ENCODE assay signal across 21 cellular contexts in the genomic region with DNA sequence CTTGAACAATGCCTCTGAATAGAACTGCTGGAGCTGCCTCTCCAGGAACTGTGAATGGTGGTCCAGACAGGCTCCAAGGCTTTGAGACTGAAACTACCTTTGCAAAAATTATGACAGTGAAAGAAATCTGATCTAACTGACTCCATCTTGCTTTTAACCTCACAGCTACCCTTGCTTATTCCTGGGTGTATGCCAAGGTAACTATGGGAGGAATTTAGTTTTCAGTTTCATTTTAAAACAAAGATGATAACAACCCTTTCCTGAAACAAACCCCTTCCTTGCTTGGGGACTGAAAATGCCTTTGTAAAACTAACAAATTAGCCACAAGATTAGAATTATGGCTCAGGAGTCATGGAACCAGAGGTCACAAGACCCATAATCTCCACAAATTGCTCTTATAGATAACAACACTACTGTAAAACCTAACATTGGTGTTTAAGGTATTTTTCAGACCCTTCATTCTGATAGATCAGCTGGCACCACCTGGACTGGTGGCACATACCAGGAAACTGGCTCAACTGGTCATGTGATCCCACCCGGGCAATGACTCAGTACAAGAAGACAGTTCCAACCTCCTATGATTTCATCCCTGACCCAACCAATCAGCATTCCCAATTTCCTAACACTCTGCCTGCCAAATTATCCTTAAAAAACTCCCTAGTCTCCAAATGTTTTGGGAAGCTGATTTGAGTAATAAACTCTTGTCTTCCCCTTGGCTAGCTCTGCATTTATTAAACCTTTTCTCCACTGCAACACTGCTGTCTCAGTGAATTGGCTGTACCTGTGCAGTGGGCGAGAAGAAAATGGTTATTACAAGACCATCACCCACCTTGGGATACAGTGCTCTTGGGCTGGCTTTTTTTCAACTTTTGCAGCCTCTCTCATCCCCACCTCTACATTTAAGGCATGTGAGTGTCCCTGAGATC.
"Had no signal": no experiment of that assay in that cellular context is flagged by ENCODE, and none has a peak within 500 bp of the region (broad histone marks: within the 10 kb centered on the region; RNA-seq: fewer than 3 reads in every experiment).

No MANE protein-coding gene starts in this region.

- H3K27ac Mint-ChIP-seq: activated naive CD4-positive, alpha-beta T cell treated with anti-CD3 and anti-CD28 coated beads, Interleukin-2, amount 50 U/mL, for 72 hours; activated T-cell treated with anti-CD3 and anti-CD28 coated beads, Interleukin-2, amount 50 U/mL, for 24 hours; activated T-helper 17 cell treated with anti-CD3 and anti-CD28 coated beads, Interleukin-2, amount 50 U/mL, for 72 hours; natural killer cell treated with Interleukin-12 subunit alpha and Interleukin-12 subunit beta and Interleukin-15 and Interleukin-18, amount 100 ng/mL, for 72 hours; stimulated activated naive CD8-positive, alpha-beta T cell treated with anti-CD3 and anti-CD28 coated beads, Interleukin-15, Interleukin-2, amounts not matched to agents 100 ng/mL and 50 ng/mL, for 24 hours had no signal

- H3K27ac ChIP-seq: adrenal gland, ascending aorta, coronary artery, gastroesophageal sphincter, neutrophil, ovary, thyroid gland had no signal

- H3K9me3 ChIP-seq: adrenal gland, neutrophil, ovary, thyroid gland had no signal

- ATAC-seq: activated naive CD4-positive, alpha-beta T cell treated with anti-CD3 and anti-CD28 coated beads, Interleukin-2, amount 50 U/mL, for 72 hours; activated T-helper 17 cell treated with anti-CD3 and anti-CD28 coated beads, Interleukin-2, amount 50 U/mL, for 72 hours; gastroesophageal sphincter; left lobe of liver; natural killer cell treated with Interleukin-12 subunit alpha and Interleukin-12 subunit beta and Interleukin-15 and Interleukin-18, amount 100 ng/mL, for 72 hours; right cardiac atrium had no signal

- H3K27me3 ChIP-seq: adrenal gland, ascending aorta, gastroesophageal sphincter, neutrophil, ovary, thyroid gland had no signal

- H3K27me3 Mint-ChIP-seq: activated T-cell treated with anti-CD3 and anti-CD28 coated beads, Interleukin-2, amount 50 U/mL, for 24 hours; activated T-helper 17 cell treated with anti-CD3 and anti-CD28 coated beads, Interleukin-2, amount 50 U/mL, for 72 hours; stimulated activated naive CD8-positive, alpha-beta T cell treated with anti-CD3 and anti-CD28 coated beads, Interleukin-15, Interleukin-2, amounts not matched to agents 100 ng/mL and 50 ng/mL, for 24 hours had no signal

- H3K4me1 ChIP-seq: ascending aorta, gastroesophageal sphincter, thyroid gland had no signal

- H3K4me1 Mint-ChIP-seq: activated T-helper 17 cell treated with anti-CD3 and anti-CD28 coated beads, Interleukin-2, amount 50 U/mL, for 72 hours had no signal

- H3K4me3 ChIP-seq: adrenal gland, ascending aorta, coronary artery, gastroesophageal sphincter, ovary, thyroid gland had no signal

- H3K36me3 ChIP-seq: adrenal gland, ascending aorta, gastroesophageal sphincter, neutrophil, ovary, thyroid gland had no signal

- H3K4me3 Mint-ChIP-seq: activated T-cell treated with anti-CD3 and anti-CD28 coated beads, Interleukin-2, amount 50 U/mL, for 24 hours; activated T-helper 17 cell treated with anti-CD3 and anti-CD28 coated beads, Interleukin-2, amount 50 U/mL, for 72 hours; natural killer cell treated with Interleukin-12 subunit alpha and Interleukin-12 subunit beta and Interleukin-15 and Interleukin-18, amount 100 ng/mL, for 72 hours; stimulated activated naive CD8-positive, alpha-beta T cell treated with anti-CD3 and anti-CD28 coated beads, Interleukin-15, Interleukin-2, amounts not matched to agents 100 ng/mL and 50 ng/mL, for 24 hours had no signal

- H3K36me3 Mint-ChIP-seq: natural killer cell treated with Interleukin-12 subunit alpha and Interleukin-12 subunit beta and Interleukin-15 and Interleukin-18, amount 100 ng/mL, for 72 hours had no signal

- DNase-seq: activated CD4-positive, alpha-beta T cell treated with anti-CD3 and anti-CD28 coated beads for 1 hour; activated CD4-positive, alpha-beta T cell treated with anti-CD3 and anti-CD28 coated beads, Interleukin-2, amount 50 U/mL, for 1 hour; activated T-cell treated with anti-CD3 and anti-CD28 coated beads, Interleukin-2, amount 50 U/mL, for 24 hours; adrenal gland; mammary epithelial cell; midbrain; ovary; right cardiac atrium; stimulated activated CD4-positive, alpha-beta T cell treated with anti-CD3 and anti-CD28 coated beads, Interleukin-4, amount 100 ng/mL, for 4 hours; substantia nigra; T-helper 1 cell; thyroid gland had no signal
